33 cellular contexts compared by ENCODE assay signal in genomic region chr16:58821886-58822285, GRCh38.
"Had no signal": no experiment of that assay in that cellular context is flagged by ENCODE, and none has a peak within 500 bp of the region (broad histone marks: within the 10 kb centered on the region; RNA-seq: fewer than 3 reads in every experiment).

No MANE protein-coding gene starts in this region.

- H3K9me3 ChIP-seq: adrenal gland, ascending aorta, body of pancreas, breast epithelium had no signal

- FAIRE-seq: astrocyte, bronchial epithelial cell, colon had no signal

- H3K4me1 ChIP-seq: adrenal gland, ascending aorta, body of pancreas, breast epithelium had no signal

- H3K36me3 ChIP-seq: adrenal gland, ascending aorta, brain microvascular endothelial cell, breast epithelium, cardiac muscle cell had no signal

- H3K4me3 ChIP-seq: adrenal gland, ascending aorta, body of pancreas, breast epithelium, cardiac muscle cell had no signal

- DNase-seq: activated effector memory CD4-positive, alpha-beta T cell treated with anti-CD3 and anti-CD28 coated beads, Interleukin-2, amount 50 U/mL, for 16 hours; activated effector memory CD4-positive, alpha-beta T cell treated with Interleukin-2 at 50 U/mL for 16 hours; activated gamma-delta T cell; activated gamma-delta T cell treated with Interleukin-2 at 50 U/mL for 16 hours; activated naive CD4-positive, alpha-beta T cell; activated naive CD4-positive, alpha-beta T cell treated with anti-CD3 and anti-CD28 coated beads for 36 hours; activated naive CD4-positive, alpha-beta T cell treated with anti-CD3 and anti-CD28 coated beads, Interleukin-2, amount 10 ng/mL, durations not matched to agents 7 days and 5 days; activated naive CD4-positive, alpha-beta T cell treated with anti-CD3 and anti-CD28 coated beads, Interleukin-2, amount 50 U/mL, for 16 hours; activated naive CD4-positive, alpha-beta T cell treated with Interleukin-2 at 50 U/mL for 16 hours; activated naive CD8-positive, alpha-beta T cell treated with anti-CD3 and anti-CD28 coated beads for 36 hours; activated naive CD8-positive, alpha-beta T cell treated with anti-CD3 and anti-CD28 coated beads, Interleukin-2, amount 10 ng/mL, durations not matched to agents 7 days and 5 days; activated naive CD8-positive, alpha-beta T cell treated with anti-CD3 and anti-CD28 coated beads, Interleukin-2, amount 50 U/mL, for 24 hours; activated T-cell treated with anti-CD3 and anti-CD28 coated beads, Interleukin-2, amount 50 U/mL, for 4 hours; activated T-cell treated with anti-CD3 and anti-CD28 coated beads, Interleukin-2, amount 50 U/mL, for 48 hours; activated T-cell treated with anti-CD3 and anti-CD28 coated beads, Interleukin-2, amount 50 U/mL, for 72 hours; adrenal gland; amniotic stem cell; amygdala; anterior cingulate cortex; aorta; body of pancreas; brain microvascular endothelial cell; caudate nucleus; central memory CD4-positive, alpha-beta T cell; cerebellar nuclear complex had no signal

- H3K27me3 ChIP-seq: adrenal gland, ascending aorta, body of pancreas, brain microvascular endothelial cell, breast epithelium, cardiac muscle cell had no signal

- H3K27ac ChIP-seq: adrenal gland, ascending aorta, body of pancreas, brain microvascular endothelial cell, breast epithelium, cardiac muscle cell had no signal

- ATAC-seq: activated naive CD4-positive, alpha-beta T cell treated with anti-CD3 and anti-CD28 coated beads, Interleukin-2, amount 50 U/mL, for 72 hours; activated naive CD8-positive, alpha-beta T cell treated with anti-CD3 and anti-CD28 coated beads, Interleukin-2, amount 50 U/mL, for 24 hours; activated T-cell treated with anti-CD3 and anti-CD28 coated beads, Interleukin-2, amount 50 U/mL, for 4 hours; activated T-cell treated with anti-CD3 and anti-CD28 coated beads, Interleukin-2, amount 50 U/mL, for 72 hours; activated T-helper 17 cell treated with anti-CD3 and anti-CD28 coated beads, Interleukin-2, amount 50 U/mL, for 72 hours; body of pancreas had no signal
